17 cellular contexts compared by ENCODE assay signal in the genomic region with DNA sequence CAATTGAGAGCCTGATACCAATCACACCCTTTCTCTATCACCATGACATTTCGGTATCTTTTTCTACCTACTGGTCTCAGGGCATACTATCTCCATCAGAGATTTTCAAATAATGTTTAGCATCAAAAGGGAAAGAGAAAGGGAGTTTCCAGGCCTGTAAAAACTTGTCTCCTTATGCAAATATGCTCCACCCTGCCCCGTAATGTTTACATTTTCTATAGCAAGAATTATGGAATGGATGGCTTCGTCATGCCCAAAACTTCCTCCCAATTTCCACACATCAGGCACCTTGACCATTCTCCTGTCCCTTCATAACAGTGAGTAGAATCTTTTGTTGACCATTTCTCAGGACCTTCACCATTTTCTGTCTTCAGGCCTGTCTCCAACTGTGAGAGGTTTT. TPM values are rescaled to one million over a fixed set of nuclear protein-coding genes. Genes with fewer than 3 reads are reported as not detected.
"Had no signal": no experiment of that assay in that cellular context is flagged by ENCODE, and none has a peak within 500 bp of the region (broad histone marks: within the 10 kb centered on the region; RNA-seq: fewer than 3 reads in every experiment).

No MANE protein-coding gene starts in this region.

- H3K27ac ChIP-seq: ascending aorta, neutrophil, ovary, prostate gland, spleen, thoracic aorta, vagina had no signal

- H3K4me3 ChIP-seq: ascending aorta, ovary, prostate gland, spleen, thoracic aorta, vagina had no signal

- H3K36me3 ChIP-seq: ascending aorta, neutrophil, ovary, prostate gland, spleen, thoracic aorta, vagina had no signal

- DNase-seq: activated T-cell treated with anti-CD3 and anti-CD28 coated beads, Interleukin-2, amount 50 U/mL, for 1 hour; cortex of kidney; endodermal cell; hypothalamus; left ventricle myocardium superior; ovary; spleen; stimulated activated CD4-positive, alpha-beta T cell treated with anti-CD3 and anti-CD28 coated beads, Interleukin-4, amount 100 ng/mL, for 1 hour; stimulated activated naive CD4-positive, alpha-beta T cell had no signal

- H3K4me1 ChIP-seq: prostate gland had no signal

- H3K27ac Mint-ChIP-seq: activated naive CD4-positive, alpha-beta T cell treated with anti-CD3 and anti-CD28 coated beads, Interleukin-2, amount 50 U/mL, for 72 hours; endodermal cell; nephron; type B pancreatic cell had no signal

- H3K4me3 Mint-ChIP-seq: endodermal cell, nephron, type B pancreatic cell had no signal

- H3K27me3 ChIP-seq: ascending aorta, ovary, vagina had no signal

- H3K36me3 Mint-ChIP-seq: activated naive CD4-positive, alpha-beta T cell treated with anti-CD3 and anti-CD28 coated beads, Interleukin-2, amount 50 U/mL, for 72 hours; type B pancreatic cell had no signal

- H3K9me3 ChIP-seq: ascending aorta, neutrophil, ovary, prostate gland, thoracic aorta, vagina had no signal

- ATAC-seq: activated naive CD4-positive, alpha-beta T cell treated with anti-CD3 and anti-CD28 coated beads, Interleukin-2, amount 50 U/mL, for 72 hours; left ventricle myocardium superior had no signal

- H3K9me3 Mint-ChIP-seq: endodermal cell, nephron, type B pancreatic cell had no signal

RNA-seq across cellular contexts. Expression of gene HLF, which starts 30.9 kb away (rescaled TPM):
- total RNA-seq: endodermal cell had no signal
